ENCODE assay signal across 19 cellular contexts in genomic region chr2:85340034-85340892, GRCh38. TPM values are rescaled to one million over a fixed set of nuclear protein-coding genes. Genes with fewer than 3 reads are reported as not detected.
DNase-seq lines count a peak whose midpoint lies in the region; ATAC-seq, FAIRE-seq and TF ChIP-seq lines count a peak whose summit lies in the region.
"Had no signal": no experiment of that assay in that cellular context is flagged by ENCODE, and none has a peak within 500 bp of the region (broad histone marks: within the 10 kb centered on the region; RNA-seq: fewer than 3 reads in every experiment).

No MANE protein-coding gene starts in this region.

- no peaks in the 10 kb centered on the region for H3K9me3 ChIP-seq in lower lobe of right lung
- H3K9me3 ChIP-seq: esophagus muscularis mucosa, uterus had no signal

- H3K9me3 Mint-ChIP-seq in HFFc6 = no peaks in the 10 kb centered on the region
- no peaks in the 10 kb centered on the region for H3K9me3 Mint-ChIP-seq in activated T-cell treated with anti-CD3 and anti-CD28 coated beads, Interleukin-2, amount 50 U/mL, for 4 hours
- H3K9me3 Mint-ChIP-seq: activated B cell treated with CpG ODN at 0.5 μM for 24 hours, T-cell had no signal

- peak; percentile 38 for DNase-seq in Ammon's horn (ENCODE audit: low spot score)
- no peak for DNase-seq in HFFc6
- no peak for DNase-seq in bronchial epithelial cell (ENCODE audit: low read depth)
- DNase-seq in lower lobe of right lung = no peak
- no peak for DNase-seq in activated T-cell treated with anti-CD3 and anti-CD28 coated beads, Interleukin-2, amount 50 U/mL, for 4 hours
- DNase-seq in Kasumi-1 (lab: John Stamatoyannopoulos, UW) = no peak
- no peak for DNase-seq in SK-N-DZ (ENCODE audit: low spot score)
- no peak for DNase-seq in NK-92 (lab: John Stamatoyannopoulos, UW; ENCODE audit: unreplicated experiment)
- DNase-seq: activated B cell treated with CpG ODN at 0.5 μM for 24 hours; activated effector memory CD4-positive, alpha-beta T cell treated with anti-CD3 and anti-CD28 coated beads, Interleukin-2, amount 50 U/mL, for 16 hours; hippocampal formation; Karpas-422; NCI-H1436; NCI-H748 treated with DMSO at 0.1 percent for 48 hours; RPMI8226; stimulated activated naive CD8-positive, alpha-beta T cell treated with anti-CD3 and anti-CD28 coated beads, Interleukin-15, Interleukin-2, amounts not matched to agents 100 U/mL and 50 U/mL, for 24 hours; T-cell; uterus had no signal

- peaks cover 6% of the 10 kb centered on the region for H3K36me3 ChIP-seq in bronchial epithelial cell (ENCODE audit: control insufficient read depth, insufficient read depth, low read length)
- H3K36me3 ChIP-seq in lower lobe of right lung = peaks cover 34% of the 10 kb centered on the region
- H3K36me3 ChIP-seq: uterus had no signal

- peak; percentile 58 to 73 for ATAC-seq in lower lobe of right lung
- ATAC-seq in activated T-cell treated with anti-CD3 and anti-CD28 coated beads, Interleukin-2, amount 50 U/mL, for 4 hours = no peak
- ATAC-seq: stimulated activated naive CD8-positive, alpha-beta T cell treated with anti-CD3 and anti-CD28 coated beads, Interleukin-15, Interleukin-2, amounts not matched to agents 100 U/mL and 50 U/mL, for 24 hours; T-cell had no signal

- no peak overlapping the region for H3K4me3 ChIP-seq in bronchial epithelial cell (ENCODE audit: low read depth, low read length)
- no peak overlapping the region for H3K4me3 ChIP-seq in lower lobe of right lung
- H3K4me3 ChIP-seq: esophagus muscularis mucosa, uterus had no signal

- H3K27ac Mint-ChIP-seq in HFFc6 = no peak overlapping the region
- H3K27ac Mint-ChIP-seq: activated B cell treated with CpG ODN at 0.5 μM for 24 hours, T-cell had no signal

- TF ChIP-seq CTCF in HFFc6 (IDR thresholded peaks at IDR 0.05) = no peak
- no peak for TF ChIP-seq CTCF in bronchial epithelial cell (IDR thresholded peaks at IDR 0.05; ENCODE audit: insufficient read depth, low read length, severe bottlenecking)
- no peak for TF ChIP-seq CTCF in lower lobe of right lung (IDR thresholded peaks at IDR 0.05)

- no peaks in the 10 kb centered on the region; the same call in 1 of the 2 replicates for H3K27me3 Mint-ChIP-seq in HFFc6 (ENCODE audit: insufficient read depth)
- no peaks in the 10 kb centered on the region for H3K27me3 Mint-ChIP-seq in activated T-cell treated with anti-CD3 and anti-CD28 coated beads, Interleukin-2, amount 50 U/mL, for 4 hours (ENCODE audit: low read depth)
- H3K27me3 Mint-ChIP-seq: activated B cell treated with CpG ODN at 0.5 μM for 24 hours, T-cell had no signal

- peaks cover 11% of the 10 kb centered on the region for H3K36me3 Mint-ChIP-seq in HFFc6 (ENCODE audit: low read depth)
- peaks cover 18% of the 10 kb centered on the region for H3K36me3 Mint-ChIP-seq in activated T-cell treated with anti-CD3 and anti-CD28 coated beads, Interleukin-2, amount 50 U/mL, for 4 hours (ENCODE audit: insufficient read depth)

- peak; percentile 73 for FAIRE-seq in bronchial epithelial cell (lab: Jason Lieb, UNC)

- intact Hi-C loops in lower lobe of right lung (cut with DNase I) = no loop called here

- H3K27me3 ChIP-seq in bronchial epithelial cell (ENCODE audit: control insufficient read depth, insufficient read depth, low read length) = peaks cover 2% of the 10 kb centered on the region
- no peaks in the 10 kb centered on the region for H3K27me3 ChIP-seq in lower lobe of right lung (ENCODE audit: low read depth)
- H3K27me3 ChIP-seq: esophagus muscularis mucosa, uterus had no signal

- H3K4me1 ChIP-seq in lower lobe of right lung = no peaks in the 10 kb centered on the region
- H3K4me1 ChIP-seq: uterus had no signal

- no peak overlapping the region for H3K27ac ChIP-seq in lower lobe of right lung
- H3K27ac ChIP-seq: esophagus muscularis mucosa, uterus had no signal

- peaks cover 6% of the 10 kb centered on the region; the same call in 1 of the 2 replicates for H3K4me1 Mint-ChIP-seq in HFFc6 (ENCODE audit: low read depth)
- H3K4me1 Mint-ChIP-seq in activated T-cell treated with anti-CD3 and anti-CD28 coated beads, Interleukin-2, amount 50 U/mL, for 4 hours (ENCODE audit: low read depth) = no peaks in the 10 kb centered on the region
- H3K4me1 Mint-ChIP-seq: activated B cell treated with CpG ODN at 0.5 μM for 24 hours, T-cell had no signal

- H3K4me3 Mint-ChIP-seq in HFFc6 = peak overlapping the region; percentile 50; the same call in 1 of the 2 replicates
- no peak overlapping the region for H3K4me3 Mint-ChIP-seq in activated T-cell treated with anti-CD3 and anti-CD28 coated beads, Interleukin-2, amount 50 U/mL, for 4 hours
- H3K4me3 Mint-ChIP-seq: activated B cell treated with CpG ODN at 0.5 μM for 24 hours, T-cell had no signal

RNA-seq across cellular contexts. Expression of gene TGOLN2, which starts 12.5 kb away (rescaled TPM):
- total RNA-seq in HFFc6 (2021; fragmentation: NEBNext Ultra II Directional; extraction: Animal tissue kit (Norgen Biotek cat#: 25700)) = 100 to 1,000 TPM; 143 to 161 (median 150) TPM
- total RNA-seq in bronchial epithelial cell = 34.5 and 41.3 TPM in 2 replicates
- total RNA-seq in lower lobe of right lung = 171 TPM
- total RNA-seq in activated T-cell treated with anti-CD3 and anti-CD28 coated beads, Interleukin-2, amount 50 U/mL, for 4 hours = 10 to 100 TPM; 93.8 to 99.6 (median 98.1) TPM
- 24.1 and 32.8 TPM in 2 replicates for polyA plus RNA-seq in SK-N-DZ (2014; cell fraction: cytosol; rRNA removed)
- polyA plus RNA-seq in SK-N-DZ (2014; cell fraction: nucleus; rRNA removed) = 16.1 and 26.4 TPM in 2 replicates

RNA-seq across cellular contexts. Expression of gene RETSAT, which starts 14.1 kb away (rescaled TPM):
- 10 to 100 TPM; 36.3 to 50.4 (median 39.0) TPM for total RNA-seq in HFFc6 (2021; fragmentation: NEBNext Ultra II Directional; extraction: Animal tissue kit (Norgen Biotek cat#: 25700))
- 79.2 and 95.4 TPM in 2 replicates for total RNA-seq in bronchial epithelial cell
- 55.5 TPM for total RNA-seq in lower lobe of right lung
- total RNA-seq in activated T-cell treated with anti-CD3 and anti-CD28 coated beads, Interleukin-2, amount 50 U/mL, for 4 hours = 10 to 100 TPM; 16.0 to 18.6 (median 16.2) TPM
- 15.4 and 17.2 TPM in 2 replicates for polyA plus RNA-seq in SK-N-DZ (2014; cell fraction: cytosol; rRNA removed)
- polyA plus RNA-seq in SK-N-DZ (2014; cell fraction: nucleus; rRNA removed) = 23.6 and 31.7 TPM in 2 replicates

RNA-seq across cellular contexts. Expression of gene ELMOD3, which starts 14.3 kb away (rescaled TPM):
- 10 to 100 TPM in 2 of 6 experiments, 1 to 10 TPM in 4; 7.0 to 10.9 (median 9.3) TPM for total RNA-seq in HFFc6 (2021; fragmentation: NEBNext Ultra II Directional; extraction: Animal tissue kit (Norgen Biotek cat#: 25700))
- total RNA-seq in bronchial epithelial cell (13.2 and 15.1 TPM in 2 replicates), lower lobe of right lung (19.6 TPM)
- 1 to 10 TPM; 5.5 to 9.9 (median 8.8) TPM for total RNA-seq in activated T-cell treated with anti-CD3 and anti-CD28 coated beads, Interleukin-2, amount 50 U/mL, for 4 hours
- polyA plus RNA-seq in SK-N-DZ (2014; cell fraction: cytosol; rRNA removed) = 17.2 and 27.4 TPM in 2 replicates
- 36.9 and 43.4 TPM in 2 replicates for polyA plus RNA-seq in SK-N-DZ (2014; cell fraction: nucleus; rRNA removed)

Comparison
In these comparisons a context has a peak if more than half of its experiments do, and no peak if none do; other contexts are left out.
1. ATAC-seq: peak in lower lobe of right lung (2 of 2); none in activated T-cell treated with anti-CD3 and anti-CD28 coated beads, Interleukin-2, amount 50 U/mL, for 4 hours (0 of 2).